11 cellular contexts compared by ENCODE assay signal in genomic region chr2:30421026-30421425, GRCh38. TPM values are rescaled to one million over a fixed set of nuclear protein-coding genes. Genes with fewer than 3 reads are reported as not detected.
DNase-seq lines count a peak whose midpoint lies in the region; ATAC-seq and TF ChIP-seq lines count a peak whose summit lies in the region.
"Had no signal": no experiment of that assay in that cellular context is flagged by ENCODE, and none has a peak within 500 bp of the region (broad histone marks: within the 10 kb centered on the region; RNA-seq: fewer than 3 reads in every experiment).

No MANE protein-coding gene starts in this region.

- intact Hi-C loops in activated CD4-positive, alpha-beta T cell treated with anti-CD3 and anti-CD28 coated beads, Interleukin-2, amount 10 ng/mL, durations not matched to agents 24 days and 14 days (cut with micrococcal nuclease) = loop anchor here (1.0 to 10.0 kb wide), 2 partner anchors 11 to 284 kb away; no protein-coding TSS in a partner anchor
- intact Hi-C loops in CD14-positive monocyte (cut with micrococcal nuclease) = no loop called here

- peaks cover 1% of the 10 kb centered on the region for H3K9me3 Mint-ChIP-seq in activated CD4-positive, alpha-beta T cell treated with anti-CD3 and anti-CD28 coated beads, Interleukin-2, amount 10 ng/mL, durations not matched to agents 24 days and 14 days
- H3K9me3 Mint-ChIP-seq in endodermal cell (no peaks in the 10 kb centered on the region), CD14-positive monocyte (peaks cover 0 to 2% (median 0%) of the 10 kb centered on the region in 7 donors)

- H3K4me1 ChIP-seq in endodermal cell (ENCODE audit: control insufficient read depth, insufficient read depth, low read length) = peaks cover 6% of the 10 kb centered on the region

- peak overlapping the region; percentile 62 for H3K4me3 Mint-ChIP-seq in activated CD4-positive, alpha-beta T cell treated with anti-CD3 and anti-CD28 coated beads, Interleukin-2, amount 10 ng/mL, durations not matched to agents 24 days and 14 days
- H3K4me3 Mint-ChIP-seq in endodermal cell (no peak overlapping the region), CD14-positive monocyte (no peak overlapping the region)

- H3K9me3 ChIP-seq in endodermal cell (ENCODE audit: control insufficient read depth, low read length) (no peaks in the 10 kb centered on the region), MG63 (no peaks in the 10 kb centered on the region)

- H3K27me3 ChIP-seq in endodermal cell (ENCODE audit: control insufficient read depth, insufficient read depth, low read length, poor library complexity, severe bottlenecking) = no peaks in the 10 kb centered on the region
- no peaks in the 10 kb centered on the region for H3K27me3 ChIP-seq in MG63
- H3K27me3 ChIP-seq: dorsolateral prefrontal cortex had no signal

- H3K4me3 ChIP-seq in endodermal cell (ENCODE audit: low read length) (no peak overlapping the region), skin epidermis (no peak overlapping the region), MG63 (no peak overlapping the region)

- H3K9ac ChIP-seq in endodermal cell (ENCODE audit: extremely low read depth, low read length, poor library complexity, severe bottlenecking) = no peak overlapping the region

- 72 to 74% methylated on average over 3 of the region's 3 CpGs for WGBS in endodermal cell (ENCODE audit: insufficient coverage in 1 of 2, insufficient read length in 1 of 2), 2 experiments

- peaks cover 30% of the 10 kb centered on the region for H3K4me1 Mint-ChIP-seq in activated CD4-positive, alpha-beta T cell treated with anti-CD3 and anti-CD28 coated beads, Interleukin-2, amount 10 ng/mL, durations not matched to agents 24 days and 14 days
- H3K4me1 Mint-ChIP-seq in endodermal cell (peaks cover 15% of the 10 kb centered on the region), CD14-positive monocyte (peaks cover under 1% of the 10 kb centered on the region)

- H3K27me3 Mint-ChIP-seq in activated CD4-positive, alpha-beta T cell treated with anti-CD3 and anti-CD28 coated beads, Interleukin-2, amount 10 ng/mL, durations not matched to agents 24 days and 14 days = no peaks in the 10 kb centered on the region
- H3K27me3 Mint-ChIP-seq in endodermal cell (ENCODE audit: insufficient read depth) (no peaks in the 10 kb centered on the region), CD14-positive monocyte (ENCODE audit: low read depth in 3 of 3) (peaks cover 2 to 8% (median 6%) of the 10 kb centered on the region in 3 donors)

- peaks cover under 1% of the 10 kb centered on the region for H3K36me3 Mint-ChIP-seq in activated CD4-positive, alpha-beta T cell treated with anti-CD3 and anti-CD28 coated beads, Interleukin-2, amount 10 ng/mL, durations not matched to agents 24 days and 14 days (ENCODE audit: low read depth)
- no peaks in the 10 kb centered on the region for H3K36me3 Mint-ChIP-seq in endodermal cell (ENCODE audit: low read depth)
- no peaks in the 10 kb centered on the region for H3K36me3 Mint-ChIP-seq in CD14-positive monocyte

- DNase-seq in activated CD4-positive, alpha-beta T cell treated with anti-CD3 and anti-CD28 coated beads, Interleukin-2, amount 10 ng/mL, durations not matched to agents 24 days and 14 days = peak; percentile 71
- DNase-seq in activated CD4-positive, alpha-beta T cell treated with anti-CD3 and anti-CD28 coated beads for 48 hours = no peak
- DNase-seq in SW480 (ENCODE audit: low spot score) = peak; percentile 45
- DNase-seq in endodermal cell = peak; percentile 55
- DNase-seq in MG63 = no peak
- no peak for DNase-seq in CD14-positive monocyte (ENCODE audit: low spot score)
- DNase-seq: ACHN; dorsolateral prefrontal cortex; NK-92 treated with Interleukin-12 subunit alpha and Interleukin-12 subunit beta, amount 100 ng/mL, for 24 hours had no signal

- TF ChIP-seq CTCF in endodermal cell (conservative IDR thresholded peaks at IDR 0.05) = no peak
- no peak for TF ChIP-seq CTCF in CD14-positive monocyte (IDR thresholded peaks at IDR 0.05)

- H3K27ac Mint-ChIP-seq in activated CD4-positive, alpha-beta T cell treated with anti-CD3 and anti-CD28 coated beads, Interleukin-2, amount 10 ng/mL, durations not matched to agents 24 days and 14 days = peak overlapping the region; percentile 89
- H3K27ac Mint-ChIP-seq in endodermal cell = no peak overlapping the region
- H3K27ac Mint-ChIP-seq in CD14-positive monocyte = no peak overlapping the region

- H3K27ac ChIP-seq in endodermal cell (ENCODE audit: low read depth, low read length) (no peak overlapping the region), skin epidermis (peak overlapping the region in 15 of 21 experiments; percentile 18 to 90 (median 73))

- ATAC-seq in GM19452 (IDR thresholded peaks at IDR 0.05; ENCODE audit: unreplicated experiment) = no peak

- H3K36me3 ChIP-seq in endodermal cell (ENCODE audit: control insufficient read depth, insufficient read depth, low read length) (no peaks in the 10 kb centered on the region), MG63 (no peaks in the 10 kb centered on the region)

RNA-seq across cellular contexts. Expression of gene LCLAT1, which starts 26.0 kb away (rescaled TPM):
- total RNA-seq in activated CD4-positive, alpha-beta T cell treated with anti-CD3 and anti-CD28 coated beads, Interleukin-2, amount 10 ng/mL, durations not matched to agents 24 days and 14 days = 31.4 and 34.7 TPM in 2 replicates
- 10 to 100 TPM; 30.2 to 34.2 TPM for total RNA-seq in endodermal cell
- polyA plus RNA-seq in endodermal cell (2013, experiment 1 of 2) = 11.5 TPM
- polyA plus RNA-seq in endodermal cell (2013, experiment 2 of 2) = 11.3 TPM
- total RNA-seq in MG63 (2014; rRNA removed; shearing (Covaris generic); ENCODE audit: low replicate concordance) = 12.0 and 22.1 TPM in 2 replicates
- polyA plus RNA-seq in CD14-positive monocyte = 1 to 10 TPM; 1.3 to 5.7 TPM

Comparison
In these comparisons a context has a peak if more than half of its experiments do, and no peak if none do; other contexts are left out.
1. DNase-seq: peak in activated CD4-positive, alpha-beta T cell treated with anti-CD3 and anti-CD28 coated beads, Interleukin-2, amount 10 ng/mL, durations not matched to agents 24 days and 14 days (single experiment), SW480 (single experiment) and endodermal cell (single experiment); none in activated CD4-positive, alpha-beta T cell treated with anti-CD3 and anti-CD28 coated beads for 48 hours (single experiment), MG63 (single experiment) and CD14-positive monocyte (single experiment).